In the genomic region with DNA sequence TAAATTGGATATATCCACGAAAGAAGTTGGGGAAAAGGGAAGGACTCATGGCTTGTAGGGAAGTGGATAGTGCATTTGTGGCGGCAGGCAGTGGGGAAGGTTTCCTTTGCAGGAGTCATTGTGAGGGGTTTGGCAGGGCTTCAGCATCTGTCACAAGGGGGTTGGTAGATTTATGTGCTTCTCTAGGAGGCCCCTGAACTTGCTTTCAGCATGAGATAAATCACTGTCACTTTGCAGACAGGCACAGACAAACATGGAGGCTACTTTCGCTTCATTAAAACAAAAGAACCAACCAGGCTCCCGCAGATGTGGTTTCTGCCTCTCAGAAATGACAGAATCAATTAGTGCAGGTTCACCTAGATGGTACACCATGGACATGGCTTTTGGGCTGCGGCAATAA, we compare ENCODE assay signal across 21 cellular contexts.
DNase-seq lines count a peak whose midpoint lies in the region; ATAC-seq and TF ChIP-seq lines count a peak whose summit lies in the region.
"Had no signal": no experiment of that assay in that cellular context is flagged by ENCODE, and none has a peak within 500 bp of the region (broad histone marks: within the 10 kb centered on the region; RNA-seq: fewer than 3 reads in every experiment).

No MANE protein-coding gene starts in this region.

- in situ Hi-C loops in gastrocnemius medialis (cut with MboI; ENCODE audit: low sequenced_read_pairs in 4 of 4): loop anchor here in 2 of 4 donors (25.0 kb wide), 2 partner anchors 197 to 272 kb away; no protein-coding TSS in a partner anchor

- H3K4me1 Mint-ChIP-seq in activated naive CD4-positive, alpha-beta T cell treated with anti-CD3 and anti-CD28 coated beads for 36 hours (ENCODE audit: low read depth): no peaks in the 10 kb centered on the region
- H3K4me1 Mint-ChIP-seq: naive B cell; stimulated activated memory B cell treated with anti-CD40 and anti-IgM and Interleukin-4, amounts not matched to agents 10 μg/mL and 1 μg/mL and 100 μg/mL, for 72 hours had no signal

- H3K27me3 ChIP-seq in GM06990 (replicated peaks; ENCODE audit: control insufficient read depth, insufficient read depth, low read length) (no peaks in the 10 kb centered on the region; the same call in 1 of the 2 replicates), gastrocnemius medialis (no peaks in the 10 kb centered on the region)
- H3K27me3 ChIP-seq: BE2C, breast epithelium, right atrium auricular region, vagina had no signal

- no peaks in the 10 kb centered on the region for H3K4me1 ChIP-seq in gastrocnemius medialis
- H3K4me1 ChIP-seq: BE2C, right atrium auricular region, vagina had no signal

- H3K9me3 Mint-ChIP-seq in activated naive CD4-positive, alpha-beta T cell treated with anti-CD3 and anti-CD28 coated beads for 36 hours: no peaks in the 10 kb centered on the region
- H3K9me3 Mint-ChIP-seq: activated CD8-positive, alpha-beta T cell treated with anti-CD3 and anti-CD28 coated beads for 36 hours; stimulated activated memory B cell treated with anti-CD40 and anti-IgM and Interleukin-4, amounts not matched to agents 10 μg/mL and 1 μg/mL and 100 μg/mL, for 72 hours had no signal

- H3K36me3 Mint-ChIP-seq in activated naive CD4-positive, alpha-beta T cell treated with anti-CD3 and anti-CD28 coated beads for 36 hours (ENCODE audit: low read depth): no peaks in the 10 kb centered on the region
- H3K36me3 Mint-ChIP-seq: naive B cell; stimulated activated memory B cell treated with anti-CD40 and anti-IgM and Interleukin-4, amounts not matched to agents 10 μg/mL and 1 μg/mL and 100 μg/mL, for 72 hours had no signal

- TF ChIP-seq CTCF in GM06990 (IDR thresholded peaks at IDR 0.05; ENCODE audit: insufficient read depth, low read length, poor library complexity, severe bottlenecking): no peak
- no peak for TF ChIP-seq CTCF in gastrocnemius medialis (IDR thresholded peaks at IDR 0.05 in 4 of 5, conservative IDR thresholded peaks at IDR 0.05 in 1 of 5)

- no peak overlapping the region for H3K4me3 ChIP-seq in GM06990 (replicated peaks; ENCODE audit: low read depth, low read length)
- no peak overlapping the region for H3K4me3 ChIP-seq in gastrocnemius medialis
- H3K4me3 ChIP-seq: breast epithelium, right atrium auricular region, vagina had no signal

- ATAC-seq in gastrocnemius medialis: no peak
- ATAC-seq: activated CD8-positive, alpha-beta T cell treated with anti-CD3 and anti-CD28 coated beads for 36 hours; stimulated activated memory B cell treated with anti-CD40 and anti-IgM and Interleukin-4, amounts not matched to agents 10 μg/mL and 1 μg/mL and 100 μg/mL, for 72 hours had no signal

- DNase-seq in GM06990 (ENCODE audit: extremely low read depth, insufficient read length) (peak; percentile 18), NCI-H1436 treated with DMSO at 0.1 percent for 48 hours (lab: John Stamatoyannopoulos, UW) (peak; percentile 30), SK-N-DZ (ENCODE audit: low spot score) (peak; percentile 98), kidney tubule cell (ENCODE audit: low spot score) (peak; percentile 32), KG1 (lab: John Stamatoyannopoulos, UW) (no peak), gastrocnemius medialis (no peak), NAMALWA (ENCODE audit: low spot score) (no peak)
- no peak for DNase-seq in activated naive CD4-positive, alpha-beta T cell treated with anti-CD3 and anti-CD28 coated beads for 36 hours
- DNase-seq: activated CD8-positive, alpha-beta T cell treated with anti-CD3 and anti-CD28 coated beads for 36 hours; BE2C; effector CD8-positive, alpha-beta T cell; kidney; naive B cell; NCI-H2227 treated with DMSO at 0.1 percent for 48 hours; stimulated activated CD4-positive, alpha-beta T cell treated with anti-CD3 and anti-CD28 coated beads, Interleukin-4, amount 100 ng/mL, for 1 hour; T1000 had no signal

- CTCF ChIA-PET in activated naive CD4-positive, alpha-beta T cell treated with anti-CD3 and anti-CD28 coated beads for 36 hours (lab: Charles Lee): interaction anchor here (2.4 kb wide), 1 partner anchor 19 kb away, joined by 9 read pairs; no protein-coding TSS in a partner anchor

- no peaks in the 10 kb centered on the region for H3K9me3 ChIP-seq in gastrocnemius medialis
- H3K9me3 ChIP-seq: BE2C, breast epithelium, right atrium auricular region, vagina had no signal

- TF ChIP-seq POLR2A in gastrocnemius medialis (IDR thresholded peaks at IDR 0.05): no peak

- H3K27ac Mint-ChIP-seq in activated naive CD4-positive, alpha-beta T cell treated with anti-CD3 and anti-CD28 coated beads for 36 hours: no peak overlapping the region
- H3K27ac Mint-ChIP-seq: activated CD8-positive, alpha-beta T cell treated with anti-CD3 and anti-CD28 coated beads for 36 hours; naive B cell; stimulated activated memory B cell treated with anti-CD40 and anti-IgM and Interleukin-4, amounts not matched to agents 10 μg/mL and 1 μg/mL and 100 μg/mL, for 72 hours had no signal

- no peak overlapping the region for H3K27ac ChIP-seq in gastrocnemius medialis
- H3K27ac ChIP-seq: breast epithelium, KMS-11, right atrium auricular region, vagina had no signal

- H3K27me3 Mint-ChIP-seq in activated naive CD4-positive, alpha-beta T cell treated with anti-CD3 and anti-CD28 coated beads for 36 hours (ENCODE audit: low read depth): peaks cover 13% of the 10 kb centered on the region

- no peaks in the 10 kb centered on the region for H3K36me3 ChIP-seq in GM06990 (ENCODE audit: control insufficient read depth, insufficient read depth, low read length)
- no peaks in the 10 kb centered on the region for H3K36me3 ChIP-seq in gastrocnemius medialis
- H3K36me3 ChIP-seq: BE2C, breast epithelium, right atrium auricular region, vagina had no signal

- intact Hi-C loops in activated naive CD4-positive, alpha-beta T cell treated with anti-CD3 and anti-CD28 coated beads for 36 hours (cut with micrococcal nuclease): no loop called here
- intact Hi-C loops in gastrocnemius medialis (cut with DNase I; ENCODE audit: low total_unique reads): no loop called here

- no peak overlapping the region for H3K4me3 Mint-ChIP-seq in activated naive CD4-positive, alpha-beta T cell treated with anti-CD3 and anti-CD28 coated beads for 36 hours
- H3K4me3 Mint-ChIP-seq: activated CD8-positive, alpha-beta T cell treated with anti-CD3 and anti-CD28 coated beads for 36 hours; naive B cell; stimulated activated memory B cell treated with anti-CD40 and anti-IgM and Interleukin-4, amounts not matched to agents 10 μg/mL and 1 μg/mL and 100 μg/mL, for 72 hours had no signal

Comparison
In these comparisons a context has a peak if more than half of its experiments do, and no peak if none do; other contexts are left out.
1. DNase-seq: peak in GM06990 (single experiment), NCI-H1436 treated with DMSO at 0.1 percent for 48 hours (single experiment), SK-N-DZ (single experiment) and kidney tubule cell (single experiment); none in activated naive CD4-positive, alpha-beta T cell treated with anti-CD3 and anti-CD28 coated beads for 36 hours (single experiment), KG1 (single experiment), gastrocnemius medialis (0 of 2) and NAMALWA (single experiment).